In the genomic region with DNA sequence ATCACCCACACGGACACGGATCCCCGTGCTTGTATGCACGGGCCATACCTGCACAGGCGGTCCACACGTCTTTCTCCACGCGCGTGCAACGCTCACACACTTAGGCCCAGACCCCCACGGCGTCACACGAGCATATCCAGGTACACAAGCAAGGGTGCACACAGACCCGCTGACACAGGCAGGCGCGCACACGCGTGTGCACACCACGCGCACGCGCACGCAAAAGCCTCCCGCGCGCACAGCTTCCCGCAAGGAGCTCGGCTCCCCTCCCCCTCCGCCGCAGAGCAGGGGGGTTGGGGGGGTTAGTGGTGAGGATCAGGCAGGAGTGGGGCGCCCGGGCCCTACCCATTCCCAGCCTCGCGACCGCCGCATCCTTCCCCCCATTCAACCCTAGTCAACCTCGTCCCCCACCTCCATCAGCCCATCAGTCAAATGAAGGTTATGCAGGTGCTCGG, we compare ENCODE assay signal across 8 cellular contexts. TPM values are rescaled to one million over a fixed set of nuclear protein-coding genes. Genes with fewer than 3 reads are reported as not detected.
DNase-seq lines count a peak whose midpoint lies in the region; ATAC-seq lines count a peak whose summit lies in the region.

No MANE protein-coding gene starts in this region.

- H3K36me3 Mint-ChIP-seq in activated T-cell treated with anti-CD3 and anti-CD28 coated beads, Interleukin-2, amount 50 U/mL, for 72 hours (ENCODE audit: insufficient read depth in 2 of 2), result peaks cover 0 to 3% of the 10 kb centered on the region in 2 donors

- in situ Hi-C loops in KBM-7 (cut with MboI; ENCODE audit: low pct_unique_long_range_greater_than_20kb, low sequenced_read_pairs), result no loop called here

- H3K27me3 Mint-ChIP-seq in activated T-cell treated with anti-CD3 and anti-CD28 coated beads, Interleukin-2, amount 50 U/mL, for 72 hours (ENCODE audit: low read depth), result peaks cover 1% of the 10 kb centered on the region

- no peaks in the 10 kb centered on the region for H3K9me3 Mint-ChIP-seq in activated T-cell treated with anti-CD3 and anti-CD28 coated beads, Interleukin-2, amount 50 U/mL, for 72 hours

- peak overlapping the region; percentile 85 to 97 for H3K4me3 Mint-ChIP-seq in activated T-cell treated with anti-CD3 and anti-CD28 coated beads, Interleukin-2, amount 50 U/mL, for 72 hours

- ATAC-seq in HG03095 (IDR thresholded peaks at IDR 0.05; ENCODE audit: unreplicated experiment) (peak; percentile 7), Right ventricle myocardium superior (ENCODE audit: poor library complexity) (peak; percentile 1), HG02884 (IDR thresholded peaks at IDR 0.05; ENCODE audit: unreplicated experiment) (no peak)
- no peak for ATAC-seq in activated T-cell treated with anti-CD3 and anti-CD28 coated beads, Interleukin-2, amount 50 U/mL, for 72 hours (replicated peaks in 1 of 2)

- no peak overlapping the region for H3K27ac Mint-ChIP-seq in activated T-cell treated with anti-CD3 and anti-CD28 coated beads, Interleukin-2, amount 50 U/mL, for 72 hours

- intact Hi-C loops in Right ventricle myocardium superior (cut with DNase I), result loop anchor here (10.0 kb wide), 1 partner anchor 121 kb away; a partner anchor contains a TSS

- peaks cover 24% of the 10 kb centered on the region for H3K4me1 Mint-ChIP-seq in activated T-cell treated with anti-CD3 and anti-CD28 coated beads, Interleukin-2, amount 50 U/mL, for 72 hours (ENCODE audit: low read depth)

- DNase-seq in GDM1 (lab: John Stamatoyannopoulos, UW), result peak; percentile 35
- no peak for DNase-seq in activated T-cell treated with anti-CD3 and anti-CD28 coated beads, Interleukin-2, amount 50 U/mL, for 72 hours
- DNase-seq in Right ventricle myocardium superior, result peak; percentile 72
- peak; percentile 51 for DNase-seq in pons (ENCODE audit: low spot score)
- DNase-seq in HuH-7.5 (ENCODE audit: low spot score), result no peak
- DNase-seq in KBM-7, result no peak

RNA-seq across cellular contexts. Expression of a gene that starts 0.4 kb away (rescaled TPM):
- 1 to 10 TPM; 1.8 to 1.9 TPM for total RNA-seq in activated T-cell treated with anti-CD3 and anti-CD28 coated beads, Interleukin-2, amount 50 U/mL, for 72 hours
- total RNA-seq in Right ventricle myocardium superior, result 26.7 TPM

RNA-seq across cellular contexts. Expression of a gene that starts 10.4 kb away (rescaled TPM):
- 10 to 100 TPM in 1 of 2 donors, 1 to 10 TPM in 1; 9.8 to 10.1 TPM for total RNA-seq in activated T-cell treated with anti-CD3 and anti-CD28 coated beads, Interleukin-2, amount 50 U/mL, for 72 hours
- 9.4 TPM for total RNA-seq in Right ventricle myocardium superior

RNA-seq across cellular contexts. Expression of a gene that starts 22.8 kb away (rescaled TPM):
- under 1 TPM in 1 of 2 donors, not detected in 1; 0.10 TPM for total RNA-seq in activated T-cell treated with anti-CD3 and anti-CD28 coated beads, Interleukin-2, amount 50 U/mL, for 72 hours
- total RNA-seq in Right ventricle myocardium superior, result 1.8 TPM

RNA-seq across cellular contexts. Expression of a gene that starts 29.8 kb away (rescaled TPM):
- 10 to 100 TPM; 10.2 to 11.4 TPM for total RNA-seq in activated T-cell treated with anti-CD3 and anti-CD28 coated beads, Interleukin-2, amount 50 U/mL, for 72 hours
- 23.1 TPM for total RNA-seq in Right ventricle myocardium superior

RNA-seq across cellular contexts. Expression of a gene that starts 50.5 kb away (rescaled TPM):
- total RNA-seq in activated T-cell treated with anti-CD3 and anti-CD28 coated beads, Interleukin-2, amount 50 U/mL, for 72 hours, result 10 to 100 TPM; 13.3 to 15.4 TPM
- total RNA-seq in Right ventricle myocardium superior, result 20.8 TPM

Comparison
In these comparisons a context has a peak if more than half of its experiments do, and no peak if none do; other contexts are left out.
1. DNase-seq: peak in GDM1 (single experiment), Right ventricle myocardium superior (single experiment) and pons (single experiment); none in activated T-cell treated with anti-CD3 and anti-CD28 coated beads, Interleukin-2, amount 50 U/mL, for 72 hours (0 of 2), HuH-7.5 (single experiment) and KBM-7 (single experiment).
2. ATAC-seq: peak in HG03095 (single experiment) and Right ventricle myocardium superior (single experiment); none in activated T-cell treated with anti-CD3 and anti-CD28 coated beads, Interleukin-2, amount 50 U/mL, for 72 hours (0 of 2) and HG02884 (single experiment).